1 cellular context compared by ENCODE assay signal in genomic region chr22:37608477-37609239, GRCh38.
TF ChIP-seq lines count a peak whose summit lies in the region.

TSS of gene GGA1 (plus strand) at chr22:37608834. CDS start at chr22:37608861, 27 bp downstream.

TF ChIP-seq in HepG2, 621 proteins besides CTCF, POLR2A, EP300 and RAD21 (continued from another document and continues in another):
- TF ChIP-seq MAX (IDR thresholded peaks at IDR 0.05) (peak; percentile 94), FOXO4 (CRISPR knock-in tag; conservative IDR thresholded peaks at IDR 0.05) (no peak), ATM (IDR thresholded peaks at IDR 0.05; ENCODE audit: borderline replicate concordance) (no peak), ADNP (CRISPR knock-in tag; IDR thresholded peaks at IDR 0.05) (no peak), CBFB (CRISPR knock-in tag; IDR thresholded peaks at IDR 0.05) (peak; percentile 84), CC2D1A (CRISPR knock-in tag; IDR thresholded peaks at IDR 0.05) (no peak), E2F5 (CRISPR knock-in tag; conservative IDR thresholded peaks at IDR 0.05) (peak; percentile 39; the same call in 1 of the 2 replicates), ZNF30 (CRISPR knock-in tag; IDR thresholded peaks at IDR 0.05) (no peak), TSC22D2 (CRISPR knock-in tag; IDR thresholded peaks at IDR 0.05; ENCODE audit: borderline replicate concordance) (0 out of 2 replicates have a peak, but pooled peaks have one; percentile 47), RBM22 (optimal IDR thresholded peaks at IDR 0.05; ENCODE audit: low read length) (no peak), ZNF414 (CRISPR knock-in tag; IDR thresholded peaks at IDR 0.05) (no peak), RORA (CRISPR knock-in tag; IDR thresholded peaks at IDR 0.05) (no peak), NCOA1 (CRISPR knock-in tag; IDR thresholded peaks at IDR 0.05) (no peak), ZNF766 (CRISPR knock-in tag; IDR thresholded peaks at IDR 0.05; ENCODE audit: borderline replicate concordance) (peak; percentile 38; the same call in 1 of the 2 replicates), REL (CRISPR knock-in tag; conservative IDR thresholded peaks at IDR 0.05) (no peak), ZNF230 (CRISPR knock-in tag; IDR thresholded peaks at IDR 0.05) (no peak; the same call in 1 of the 2 replicates), BCL6 (CRISPR knock-in tag; IDR thresholded peaks at IDR 0.05) (peak; percentile 50), FOSL2 (CRISPR knock-in tag; IDR thresholded peaks at IDR 0.05) (peak; percentile 48), CEBPG (CRISPR knock-in tag; IDR thresholded peaks at IDR 0.05) (0 out of 2 replicates have a peak, but pooled peaks have one; percentile 2), NR0B2 (CRISPR knock-in tag; IDR thresholded peaks at IDR 0.05) (peak; percentile 65; the same call in 1 of the 2 replicates), FOXK2 (IDR thresholded peaks at IDR 0.05) (peak; percentile 41; the same call in 1 of the 2 replicates), NR1H2 (CRISPR knock-in tag; IDR thresholded peaks at IDR 0.05; ENCODE audit: borderline replicate concordance, low read depth) (no peak), RCOR2 (CRISPR knock-in tag; IDR thresholded peaks at IDR 0.05) (peak; percentile 40; the same call in 1 of the 2 replicates), POGK (CRISPR knock-in tag; conservative IDR thresholded peaks at IDR 0.05) (peak; percentile 14; the same call in 1 of the 2 replicates), SETDB1 (CRISPR knock-in tag; IDR thresholded peaks at IDR 0.05; ENCODE audit: borderline replicate concordance) (no peak), ZMAT3 (CRISPR knock-in tag; conservative IDR thresholded peaks at IDR 0.05) (no peak), PRDM10 (CRISPR knock-in tag; IDR thresholded peaks at IDR 0.05; ENCODE audit: low read depth) (peak; percentile 44; the same call in 1 of the 2 replicates), ZBTB42 (CRISPR knock-in tag; IDR thresholded peaks at IDR 0.05) (0 out of 2 replicates have a peak, but pooled peaks have one; percentile 50), ETV5 (CRISPR knock-in tag; IDR thresholded peaks at IDR 0.05; ENCODE audit: borderline replicate concordance) (peak; percentile 86), NR2F6 (IDR thresholded peaks at IDR 0.05) (no peak; the same call in 1 of the 2 replicates), NR2F6 (CRISPR knock-in tag; IDR thresholded peaks at IDR 0.05) (no peak; the same call in 1 of the 2 replicates), MEIS1 (CRISPR knock-in tag; IDR thresholded peaks at IDR 0.05; ENCODE audit: borderline replicate concordance) (peak; percentile 87), ZHX2 (IDR thresholded peaks at IDR 0.05; ENCODE audit: low read depth) (peak; percentile 91), ZHX2 (CRISPR knock-in tag; IDR thresholded peaks at IDR 0.05; ENCODE audit: borderline replicate concordance) (no peak), KMT2A (CRISPR knock-in tag; IDR thresholded peaks at IDR 0.05) (no peak), NFIC (IDR thresholded peaks at IDR 0.05; ENCODE audit: low read length) (no peak), GTF2F1 (IDR thresholded peaks at IDR 0.05; ENCODE audit: low read length) (no peak), SNRNP70 (IDR thresholded peaks at IDR 0.05; ENCODE audit: low read depth, low read length) (no peak), HES4 (CRISPR knock-in tag; IDR thresholded peaks at IDR 0.05; ENCODE audit: borderline replicate concordance) (no peak; the same call in 1 of the 2 replicates), FOXK1 (CRISPR knock-in tag; IDR thresholded peaks at IDR 0.05; ENCODE audit: borderline replicate concordance, low read depth) (peak; percentile 72; the same call in 1 of the 2 replicates), ZNF280D (CRISPR knock-in tag; IDR thresholded peaks at IDR 0.05) (peak; percentile 79), RAD51 (IDR thresholded peaks at IDR 0.05; ENCODE audit: borderline replicate concordance) (no peak), ZNF276 (CRISPR knock-in tag; IDR thresholded peaks at IDR 0.05; ENCODE audit: low read depth) (no peak)
